20 cellular contexts compared by ENCODE assay signal in the genomic region with DNA sequence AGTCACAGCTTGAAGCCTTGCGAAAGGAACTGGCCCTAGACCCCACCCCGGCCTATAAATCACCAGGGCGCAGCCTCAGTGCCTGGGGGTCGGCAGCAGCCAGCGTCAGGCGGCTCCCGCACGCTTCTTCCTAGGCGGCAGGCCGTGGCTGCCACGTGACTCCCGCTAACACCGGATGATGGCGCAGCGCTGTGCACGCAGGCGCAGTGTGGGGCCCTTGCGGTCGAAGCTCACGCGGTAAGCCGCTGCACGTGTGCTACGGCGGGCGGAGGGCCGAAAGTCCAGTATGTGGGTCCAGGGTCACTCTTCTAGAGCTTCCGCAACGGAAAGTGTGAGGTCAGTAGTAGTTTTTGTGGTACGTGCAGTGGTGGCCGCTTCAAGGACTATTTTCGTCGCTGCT. TPM values are rescaled to one million over a fixed set of nuclear protein-coding genes. Genes with fewer than 3 reads are reported as not detected.
DNase-seq lines count a peak whose midpoint lies in the region; ATAC-seq, FAIRE-seq and TF ChIP-seq lines count a peak whose summit lies in the region.
"Had no signal": no experiment of that assay in that cellular context is flagged by ENCODE, and none has a peak within 500 bp of the region (broad histone marks: within the 10 kb centered on the region; RNA-seq: fewer than 3 reads in every experiment).

A gene with protein sequence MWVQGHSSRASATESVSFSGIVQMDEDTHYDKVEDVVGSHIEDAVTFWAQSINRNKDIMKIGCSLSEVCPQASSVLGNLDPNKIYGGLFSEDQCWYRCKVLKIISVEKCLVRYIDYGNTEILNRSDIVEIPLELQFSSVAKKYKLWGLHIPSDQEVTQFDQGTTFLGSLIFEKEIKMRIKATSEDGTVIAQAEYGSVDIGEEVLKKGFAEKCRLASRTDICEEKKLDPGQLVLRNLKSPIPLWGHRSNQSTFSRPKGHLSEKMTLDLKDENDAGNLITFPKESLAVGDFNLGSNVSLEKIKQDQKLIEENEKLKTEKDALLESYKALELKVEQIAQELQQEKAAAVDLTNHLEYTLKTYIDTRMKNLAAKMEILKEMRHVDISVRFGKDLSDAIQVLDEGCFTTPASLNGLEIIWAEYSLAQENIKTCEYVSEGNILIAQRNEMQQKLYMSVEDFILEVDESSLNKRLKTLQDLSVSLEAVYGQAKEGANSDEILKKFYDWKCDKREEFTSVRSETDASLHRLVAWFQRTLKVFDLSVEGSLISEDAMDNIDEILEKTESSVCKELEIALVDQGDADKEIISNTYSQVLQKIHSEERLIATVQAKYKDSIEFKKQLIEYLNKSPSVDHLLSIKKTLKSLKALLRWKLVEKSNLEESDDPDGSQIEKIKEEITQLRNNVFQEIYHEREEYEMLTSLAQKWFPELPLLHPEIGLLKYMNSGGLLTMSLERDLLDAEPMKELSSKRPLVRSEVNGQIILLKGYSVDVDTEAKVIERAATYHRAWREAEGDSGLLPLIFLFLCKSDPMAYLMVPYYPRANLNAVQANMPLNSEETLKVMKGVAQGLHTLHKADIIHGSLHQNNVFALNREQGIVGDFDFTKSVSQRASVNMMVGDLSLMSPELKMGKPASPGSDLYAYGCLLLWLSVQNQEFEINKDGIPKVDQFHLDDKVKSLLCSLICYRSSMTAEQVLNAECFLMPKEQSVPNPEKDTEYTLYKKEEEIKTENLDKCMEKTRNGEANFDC (plus strand): TSS at position 220 of the 400 bp plus-strand sequence. CDS start 67 bp downstream, at position 287.

- H3K27ac Mint-ChIP-seq in nephron progenitor cell: peak within 1 kb of the TSS; percentile 62
- H3K27ac Mint-ChIP-seq: CD14-positive monocyte had no signal

- H3K9me3 ChIP-seq in OCI-LY1 (ENCODE audit: low read length) (peaks cover 5% of the 10 kb centered on the region; the same call in 1 of the 2 replicates), aorta (ENCODE audit: control insufficient read depth, low read length) (no peaks in the 10 kb centered on the region)

- no peaks in the 10 kb centered on the region for H3K27me3 Mint-ChIP-seq in nephron progenitor cell (ENCODE audit: low read depth, poor library complexity)

- H3K27ac ChIP-seq in OCI-LY1 (ENCODE audit: low read depth, low read length, poor library complexity, severe bottlenecking) (no peak within 1 kb of the TSS), aorta (ENCODE audit: low read depth in 1 of 2, low read length in 2 of 2) (no peak within 1 kb of the TSS)
- H3K27ac ChIP-seq: PC-9, RWPE1 had no signal

- no peaks in the 10 kb centered on the region for H4K20me1 ChIP-seq in OCI-LY1 (ENCODE audit: insufficient read depth, low read length)

- H3K4me1 Mint-ChIP-seq in nephron progenitor cell: no peaks in the 10 kb centered on the region
- H3K4me1 Mint-ChIP-seq: CD14-positive monocyte had no signal

- 87 to 89% methylated on average over 30 to 33 of the region's 33 CpGs for WGBS in aorta, 2 donors

- intact Hi-C loops in aorta (cut with DNase I): loop anchor here (5.0 kb wide), 1 partner anchor 163 kb away; no protein-coding TSS in a partner anchor

- peaks cover 37% of the 10 kb centered on the region for H3K9me3 Mint-ChIP-seq in nephron progenitor cell

- no peaks in the 10 kb centered on the region for H3F3A ChIP-seq in OCI-LY1 (ENCODE audit: insufficient read depth, low read length)

- no peaks in the 10 kb centered on the region for H3K79me2 ChIP-seq in OCI-LY1 (ENCODE audit: insufficient read depth, low read length)

- no peak within 1 kb of the TSS for H3K4me3 Mint-ChIP-seq in nephron progenitor cell
- H3K4me3 Mint-ChIP-seq: CD14-positive monocyte had no signal

- H2AFZ ChIP-seq in OCI-LY1 (ENCODE audit: low read length): peak within 1 kb of the TSS; percentile 36; the same call in 1 of the 2 replicates
- H2AFZ ChIP-seq: PC-9 had no signal

- H3K9me2 ChIP-seq in OCI-LY1 (ENCODE audit: low read depth, low read length): no peaks in the 10 kb centered on the region

- no peak within 1 kb of the TSS for H3K9ac ChIP-seq in OCI-LY1 (ENCODE audit: low read length)

- no peak within 1 kb of the TSS for H3K4me2 ChIP-seq in OCI-LY1 (ENCODE audit: low read length)
- H3K4me2 ChIP-seq: PC-9 had no signal

- no peak for FAIRE-seq in frontal cortex (lab: Jason Lieb, UNC)

- TF ChIP-seq CTCF in OCI-LY1 (IDR thresholded peaks at IDR 0.05; ENCODE audit: low read length): no peak
- no peak for TF ChIP-seq CTCF in nephron progenitor cell (IDR thresholded peaks at IDR 0.05)

- H3K4me1 ChIP-seq in OCI-LY1 (ENCODE audit: insufficient read depth, low read length, severe bottlenecking) (no peaks in the 10 kb centered on the region), aorta (ENCODE audit: control insufficient read depth in 1 of 2, insufficient read depth in 2 of 2, low read length in 2 of 2) (no peaks in the 10 kb centered on the region)

- peaks cover 9% of the 10 kb centered on the region for H3K36me3 ChIP-seq in OCI-LY1 (ENCODE audit: insufficient read depth, low read length)
- no peaks in the 10 kb centered on the region for H3K36me3 ChIP-seq in aorta (ENCODE audit: control insufficient read depth in 1 of 2, insufficient read depth in 2 of 2, low read length in 1 of 2)

- ATAC-seq in aorta (ENCODE audit: low FRiP score): peak; percentile 56

- no peaks in the 10 kb centered on the region; the same call in 1 of the 2 replicates for H3K27me3 ChIP-seq in OCI-LY1 (ENCODE audit: insufficient read depth, low read length)
- H3K27me3 ChIP-seq in aorta (ENCODE audit: control insufficient read depth in 1 of 2, insufficient read depth in 2 of 2, low read length in 1 of 2): no peaks in the 10 kb centered on the region

- H3K4me3 ChIP-seq in OCI-LY1 (ENCODE audit: low read depth, low read length, poor library complexity, severe bottlenecking): no peak within 1 kb of the TSS
- no peak within 1 kb of the TSS for H3K4me3 ChIP-seq in aorta (ENCODE audit: low read length in 2 of 2)
- H3K4me3 ChIP-seq: PC-9 had no signal

- DNase-seq in frontal cortex (ENCODE audit: low spot score in 2 of 2) (no peak), nephron progenitor cell (no peak), aorta (no peak), ureter (ENCODE audit: low spot score) (no peak), NCI-H2081 (lab: John Stamatoyannopoulos, UW) (no peak)
- no peak for DNase-seq in effector CD4-positive, alpha-beta T cell
- DNase-seq: ACHN, DMS 273 treated with DMSO at 0.1 percent for 48 hours, DND-41, KG1, MV-4-11, NCI-H1694 treated with DMSO at 0.1 percent for 48 hours, NCI-H2107, NCI-H345, NCI-H524 treated with DMSO at 0.1 percent for 48 hours, PC-9, SIG-M5 had no signal

- H3K36me3 Mint-ChIP-seq in nephron progenitor cell (ENCODE audit: low read depth): peaks cover 17% of the 10 kb centered on the region

RNA-seq across cellular contexts. Expression of the gene that starts here (rescaled TPM):
- total RNA-seq in frontal cortex (13.5 TPM), aorta (1 to 10 TPM in 1 of 2 donors, under 1 TPM in 1; 0.94 to 2.2 TPM), ureter (2.5 TPM)
- under 1 TPM in 1 of 2 donors, not detected in 1; 0.13 TPM for polyA plus RNA-seq in aorta
- polyA plus RNA-seq: CD14-positive monocyte had no signal
